ENCODE assay signal across 2 cellular contexts in genomic region chr17:43530303-43531081, GRCh38.
TF ChIP-seq lines count a peak whose summit lies in the region.

No MANE protein-coding gene starts in this region.

TF ChIP-seq in HCT116, 20 proteins besides CTCF, POLR2A, EP300 and RAD21 (continued from another document):
- TF ChIP-seq ATF3 (IDR thresholded peaks at IDR 0.05) (no peak), YY1 (IDR thresholded peaks at IDR 0.05; ENCODE audit: extremely low read depth, insufficient replicate concordance, low read depth, low read length) (peak; percentile 37), ZBTB33 (IDR thresholded peaks at IDR 0.05; ENCODE audit: extremely low read depth, insufficient replicate concordance, low read length) (no peak), MAX (IDR thresholded peaks at IDR 0.05) (no peak), ZFX (IDR thresholded peaks at IDR 0.05) (no peak), SRF (IDR thresholded peaks at IDR 0.05; ENCODE audit: low read depth) (no peak), EZH2 (IDR thresholded peaks at IDR 0.05) (no peak), ELF1 (IDR thresholded peaks at IDR 0.05; ENCODE audit: borderline replicate concordance, low read depth) (no peak)

TF ChIP-seq in PFSK-1, 5 proteins besides CTCF, POLR2A, EP300 and RAD21:
- no peak; a peak in 1 of 4 replicates for TF ChIP-seq REST (IDR thresholded peaks at IDR 0.05; ENCODE audit: insufficient read depth in 1 of 2, low read depth in 2 of 2, low read length in 2 of 2)
- no peak; the same call in 1 of the 2 replicates for TF ChIP-seq TAF1 (IDR thresholded peaks at IDR 0.05; ENCODE audit: borderline replicate concordance, insufficient read depth, low read length)
- peak; percentile 93 for TF ChIP-seq POLR2AphosphoS5 (IDR thresholded peaks at IDR 0.05; ENCODE audit: low read depth, low read length)
- peak; percentile 87; the same call in 1 of the 2 replicates for TF ChIP-seq SIN3A (IDR thresholded peaks at IDR 0.05; ENCODE audit: borderline replicate concordance, insufficient read depth, low read length)
- peak; percentile 85 for TF ChIP-seq FOXP2 (optimal IDR thresholded peaks at IDR 0.05; ENCODE audit: borderline replicate concordance, extremely low read depth, extremely low read length, insufficient read depth)
